1 cellular context compared by ENCODE assay signal in genomic region chr12:42325776-42326465, GRCh38.
A peak's percentile ranks its signal among the peaks of the same experiment; 100 is the strongest.
TF ChIP-seq lines count a peak whose summit lies in the region.

TSS of gene PPHLN1 (plus strand) at chr12:42326167. CDS start at chr12:42335903, 9,736 bp downstream.
TSS of gene ZCRB1 (minus strand) at chr12:42326094. CDS start at chr12:42324102, 1,992 bp downstream.

TF ChIP-seq in HepG2, 621 proteins besides CTCF, POLR2A, EP300 and RAD21 (continued from another document and continues in another):
- no peak for TF ChIP-seq ZBTB40 (IDR thresholded peaks at IDR 0.05)
- peak; percentile 68; the same call in 1 of the 2 replicates for TF ChIP-seq ZBTB40 (CRISPR knock-in tag; IDR thresholded peaks at IDR 0.05)
- TF ChIP-seq PHF5A (CRISPR knock-in tag; IDR thresholded peaks at IDR 0.05; ENCODE audit: low read depth, unreplicated experiment): no peak
- TF ChIP-seq HOXA3 (CRISPR knock-in tag; IDR thresholded peaks at IDR 0.05): peak; percentile 92
- peak; percentile 62 for TF ChIP-seq ZEB1 (IDR thresholded peaks at IDR 0.05; ENCODE audit: insufficient replicate concordance, low read depth)
- TF ChIP-seq ARID2 (CRISPR knock-in tag; IDR thresholded peaks at IDR 0.05; ENCODE audit: borderline replicate concordance): peak; percentile 44; the same call in 1 of the 2 replicates
- peak; percentile 68; the same call in 1 of the 2 replicates for TF ChIP-seq ZGPAT (CRISPR knock-in tag; IDR thresholded peaks at IDR 0.05)
- no peak for TF ChIP-seq AKNA (CRISPR knock-in tag; IDR thresholded peaks at IDR 0.05; ENCODE audit: borderline replicate concordance)
- TF ChIP-seq ZSCAN21 (CRISPR knock-in tag; IDR thresholded peaks at IDR 0.05; ENCODE audit: borderline replicate concordance): peak; percentile 59; the same call in 1 of the 2 replicates
- TF ChIP-seq ETV6 (CRISPR knock-in tag; conservative IDR thresholded peaks at IDR 0.05): peak; percentile 34
- TF ChIP-seq ZFP82 (CRISPR knock-in tag; IDR thresholded peaks at IDR 0.05; ENCODE audit: borderline replicate concordance): no peak; the same call in 1 of the 2 replicates
- peak; percentile 41; the same call in 1 of the 2 replicates for TF ChIP-seq ATF2 (CRISPR knock-in tag; IDR thresholded peaks at IDR 0.05)
- TF ChIP-seq ZBTB43 (CRISPR knock-in tag; conservative IDR thresholded peaks at IDR 0.05): 0 out of 2 replicates have a peak, but pooled peaks have one; percentile 40
- 0 out of 2 replicates have a peak, but pooled peaks have one; percentile 34 for TF ChIP-seq ZSCAN12 (CRISPR knock-in tag; IDR thresholded peaks at IDR 0.05)
- TF ChIP-seq DBP (CRISPR knock-in tag; IDR thresholded peaks at IDR 0.05; ENCODE audit: not compliant biosample characterization): peak; percentile 26
- TF ChIP-seq TEAD2 (CRISPR knock-in tag; IDR thresholded peaks at IDR 0.05): 0 out of 2 replicates have a peak, but pooled peaks have one; percentile 46
- 0 out of 2 replicates have a peak, but pooled peaks have one; percentile 43 for TF ChIP-seq ZNF563 (CRISPR knock-in tag; IDR thresholded peaks at IDR 0.05)
- no peak; the same call in 1 of the 2 replicates for TF ChIP-seq ZNF768 (CRISPR knock-in tag; IDR thresholded peaks at IDR 0.05)
- peak; percentile 60; the same call in 1 of the 2 replicates for TF ChIP-seq MXD4 (CRISPR knock-in tag; IDR thresholded peaks at IDR 0.05)
- TF ChIP-seq ZNF720 (CRISPR knock-in tag; IDR thresholded peaks at IDR 0.05): no peak
- no peak; the same call in 1 of the 2 replicates for TF ChIP-seq ZMYM3 (CRISPR knock-in tag; IDR thresholded peaks at IDR 0.05)
- peak; percentile 71; the same call in 1 of the 2 replicates for TF ChIP-seq ZHX2 (IDR thresholded peaks at IDR 0.05; ENCODE audit: low read depth)
- no peak for TF ChIP-seq ZHX2 (CRISPR knock-in tag; IDR thresholded peaks at IDR 0.05; ENCODE audit: borderline replicate concordance)
- TF ChIP-seq ZNF572 (CRISPR knock-in tag; IDR thresholded peaks at IDR 0.05): no peak
- TF ChIP-seq KDM2A (CRISPR knock-in tag; IDR thresholded peaks at IDR 0.05; ENCODE audit: borderline replicate concordance, low read depth): peak; percentile 76; the same call in 1 of the 2 replicates
- TF ChIP-seq WIZ (CRISPR knock-in tag; IDR thresholded peaks at IDR 0.05): no peak
